Comparison of ENCODE assay signal across 8 cellular contexts in the genomic region with DNA sequence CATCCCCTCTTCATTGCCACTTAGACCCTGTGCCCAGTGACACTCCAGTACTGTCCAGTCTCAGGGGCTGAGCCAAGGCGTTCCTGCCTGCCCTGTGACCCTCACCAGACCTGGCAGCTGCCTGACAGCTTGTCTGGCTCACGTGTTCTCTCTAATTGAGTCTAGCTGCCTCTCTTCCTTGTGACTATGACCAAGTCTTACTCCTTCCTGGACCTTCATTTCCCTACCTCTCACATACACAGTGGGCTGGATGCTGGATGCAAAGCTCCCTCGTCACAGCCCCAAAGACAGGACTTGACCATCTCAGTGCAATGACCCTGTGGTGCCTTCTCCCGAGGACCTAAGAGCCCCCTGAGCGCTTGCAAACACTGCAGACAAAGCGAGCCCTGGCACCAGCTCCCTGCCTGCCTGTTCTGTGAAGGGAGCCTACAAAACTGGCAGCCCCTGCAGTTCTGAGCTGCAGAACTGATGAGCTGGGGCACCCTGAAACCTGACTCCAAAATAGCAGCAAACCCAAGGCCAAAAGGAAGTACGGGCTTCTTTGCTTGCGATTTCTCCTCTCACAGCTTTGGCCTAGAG. TPM values are rescaled to one million over a fixed set of nuclear protein-coding genes. Genes with fewer than 3 reads are reported as not detected.
DNase-seq lines count a peak whose midpoint lies in the region; ATAC-seq and TF ChIP-seq lines count a peak whose summit lies in the region.

No MANE protein-coding gene starts in this region.

- BruUV-seq in Calu3 (replicated peaks; lab: Mats Ljungman, UMichigan) (TSS peak; percentile 27), PC-3 (replicated peaks; lab: Mats Ljungman, UMichigan) (TSS peak; percentile 27)

- POLR2A ChIA-PET in PC-3 (lab: Charles Lee; ENCODE audit: unreplicated experiment): no interaction called here

- H3K27ac Mint-ChIP-seq in Calu3 (ENCODE audit: unreplicated experiment) (peak overlapping the region; percentile 4), endothelial cell (ENCODE audit: unreplicated experiment) (no peak overlapping the region), neural crest cell (ENCODE audit: unreplicated experiment) (no peak overlapping the region)

- H3K4me1 ChIP-seq in PC-3 (ENCODE audit: insufficient read depth, low read length): peaks cover 17% of the 10 kb centered on the region

- no peaks in the 10 kb centered on the region for H3K9me3 ChIP-seq in PC-3 (ENCODE audit: low read length)

- H3K9me2 ChIP-seq in PC-3 (replicated peaks; ENCODE audit: low read length): no peaks in the 10 kb centered on the region

- H3K36me3 ChIP-seq in PC-3 (ENCODE audit: low read depth, low read length): no peaks in the 10 kb centered on the region

- TF ChIP-seq CTCF in Calu3 (IDR thresholded peaks at IDR 0.05; ENCODE audit: unreplicated experiment): no peak
- TF ChIP-seq CTCF in PC-3 (conservative IDR thresholded peaks at IDR 0.05; ENCODE audit: low read depth, low read length): no peak
- no peak for TF ChIP-seq CTCF in endothelial cell (IDR thresholded peaks at IDR 0.05; ENCODE audit: unreplicated experiment)
- TF ChIP-seq CTCF in neural crest cell (conservative IDR thresholded peaks at IDR 0.05): no peak
- no peak for TF ChIP-seq CTCF in GM20000 (IDR thresholded peaks at IDR 0.05; ENCODE audit: extremely low read depth, missing control alignments)

- H2AFZ ChIP-seq in PC-3 (ENCODE audit: low read length): no peak overlapping the region

- no peaks in the 10 kb centered on the region for H3F3A ChIP-seq in PC-3 (ENCODE audit: low read length, unreplicated experiment)

- H4K20me1 ChIP-seq in PC-3 (ENCODE audit: low read length): peaks cover 17% of the 10 kb centered on the region; the same call in 1 of the 2 replicates

- peaks cover 69% of the 10 kb centered on the region for H3K79me2 ChIP-seq in PC-3 (ENCODE audit: low read length)

- H3K9me3 Mint-ChIP-seq in Calu3 (ENCODE audit: low read depth, unreplicated experiment) (no peaks in the 10 kb centered on the region), endothelial cell (ENCODE audit: unreplicated experiment) (no peaks in the 10 kb centered on the region), neural crest cell (no peaks in the 10 kb centered on the region)

- peak overlapping the region; percentile 70 for H3K9ac ChIP-seq in PC-3 (ENCODE audit: low read length)

- H3K27me3 Mint-ChIP-seq in Calu3 (ENCODE audit: unreplicated experiment) (no peaks in the 10 kb centered on the region), endothelial cell (ENCODE audit: unreplicated experiment) (peaks cover 16% of the 10 kb centered on the region), neural crest cell (ENCODE audit: low read depth) (no peaks in the 10 kb centered on the region)

- H3K4me3 Mint-ChIP-seq in Calu3 (ENCODE audit: low read depth, unreplicated experiment): peak overlapping the region; percentile 92
- peak overlapping the region; percentile 96 for H3K4me3 Mint-ChIP-seq in endothelial cell (ENCODE audit: unreplicated experiment)
- H3K4me3 Mint-ChIP-seq in neural crest cell: peak overlapping the region; percentile 94

- H3K4me1 Mint-ChIP-seq in Calu3 (ENCODE audit: low read depth, unreplicated experiment) (peaks cover 46% of the 10 kb centered on the region), endothelial cell (ENCODE audit: unreplicated experiment) (peaks cover 59% of the 10 kb centered on the region), neural crest cell (peaks cover 46% of the 10 kb centered on the region)

- no peaks in the 10 kb centered on the region for H3K27me3 ChIP-seq in PC-3 (ENCODE audit: low read length)

- no peak overlapping the region for H3K27ac ChIP-seq in PC-3 (ENCODE audit: low read length)

- no peak for DNase-seq in Calu3
- DNase-seq in PC-3: no peak
- DNase-seq in endothelial cell (ENCODE audit: low spot score): no peak
- no peak for DNase-seq in neural crest cell (ENCODE audit: low read depth, low spot score)
- no peak for DNase-seq in UCSD-AML1 (lab: John Stamatoyannopoulos, UW; ENCODE audit: unreplicated experiment)
- DNase-seq in ecto neural progenitor cell (ENCODE audit: low spot score): no peak
- no peak for DNase-seq in GM20000 (ENCODE audit: low spot score)

- no peak for ATAC-seq in PC-3
- no peak for ATAC-seq in GM19397 (IDR thresholded peaks at IDR 0.05; ENCODE audit: unreplicated experiment)

- H3K36me3 Mint-ChIP-seq in Calu3 (ENCODE audit: insufficient read depth, unreplicated experiment) (peaks cover 62% of the 10 kb centered on the region), endothelial cell (ENCODE audit: low read depth, unreplicated experiment) (peaks cover 14% of the 10 kb centered on the region), neural crest cell (ENCODE audit: low read depth) (peaks cover 3% of the 10 kb centered on the region)

- H3K4me2 ChIP-seq in PC-3 (ENCODE audit: low read length): peak overlapping the region; percentile 99

- H3K4me3 ChIP-seq in PC-3 (ENCODE audit: low read length): peak overlapping the region; percentile 91

- CTCF ChIA-PET in Calu3 (lab: Charles Lee) (interaction anchor here (0.6 to 1.2 kb wide), 3 partner anchors 9 to 629 kb away, joined by 3 to 5 read pairs (median 4); no protein-coding TSS in a partner anchor), PC-3 (lab: Charles Lee) (no interaction called here)

- intact Hi-C loops in Calu3 (cut with micrococcal nuclease; ENCODE audit: unreplicated experiment) (no loop called here), PC-3 (cut with micrococcal nuclease) (loop anchor here (5.0 kb wide), 1 partner anchor 198 kb away; a partner anchor contains a TSS)

RNA-seq across cellular contexts. Expression of a gene that starts 1.7 kb away (rescaled TPM):
- total RNA-seq in Calu3 (2022) (32.3 and 40.3 TPM in 2 replicates), PC-3 (2014; rRNA removed) (36.1 and 43.2 TPM in 2 replicates), endothelial cell (ENCODE audit: unreplicated experiment) (37.9 TPM), neural crest cell (35.6 and 38.3 TPM in 2 replicates)

RNA-seq across cellular contexts. Expression of a gene that starts 3.8 kb away (rescaled TPM):
- total RNA-seq in Calu3 (2022): 33.0 and 37.5 TPM in 2 replicates
- total RNA-seq in PC-3 (2014; rRNA removed): 9.5 and 14.6 TPM in 2 replicates
- 58.1 TPM for total RNA-seq in endothelial cell (ENCODE audit: unreplicated experiment)
- total RNA-seq in neural crest cell: 21.3 and 26.0 TPM in 2 replicates
